Comparison of ENCODE assay signal across 9 cellular contexts in the genomic region with DNA sequence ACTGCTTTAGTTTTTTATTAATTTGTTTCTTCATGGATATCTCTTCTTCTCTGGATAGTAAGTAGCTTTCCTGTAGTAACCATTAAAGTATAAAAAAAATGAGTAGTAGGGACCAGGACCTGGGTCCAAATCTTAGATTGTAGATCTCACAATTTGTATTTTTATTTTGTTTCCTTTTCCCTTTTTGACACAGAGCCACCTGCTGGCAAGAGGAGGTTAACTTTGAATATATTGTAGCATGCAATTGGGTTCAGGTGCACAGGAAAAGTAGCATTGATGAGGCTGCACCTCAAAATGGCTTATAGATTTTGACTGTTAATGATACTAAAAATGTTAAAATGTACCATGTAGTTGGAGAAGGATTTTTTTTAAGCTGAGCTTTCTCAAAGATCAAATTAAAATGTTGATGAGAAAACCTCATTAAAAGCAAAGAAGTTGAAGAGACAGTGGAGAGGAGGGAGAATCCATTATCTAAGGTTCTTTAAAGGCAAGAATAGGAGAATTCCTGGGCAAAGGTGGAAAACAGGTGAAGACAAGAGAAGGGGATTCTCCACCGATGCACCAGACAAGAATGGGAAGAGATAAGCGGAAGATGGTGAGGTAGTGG. TPM values are rescaled to one million over a fixed set of nuclear protein-coding genes. Genes with fewer than 3 reads are reported as not detected.
DNase-seq lines count a peak whose midpoint lies in the region; ATAC-seq, FAIRE-seq and TF ChIP-seq lines count a peak whose summit lies in the region.
"Had no signal": no experiment of that assay in that cellular context is flagged by ENCODE, and none has a peak within 500 bp of the region (broad histone marks: within the 10 kb centered on the region; RNA-seq: fewer than 3 reads in every experiment).

No MANE protein-coding gene starts in this region.

- no peak for TF ChIP-seq POLR2A in HepG2 (IDR thresholded peaks at IDR 0.05; ENCODE audit: insufficient read depth in 1 of 2, low read depth in 2 of 2, low read length in 2 of 2)

- in situ Hi-C loops in HepG2 (cut with HindIII; ENCODE audit: extremely low pct_ligation_motif_present, low pct_unique_long_range_greater_than_20kb) = loop anchor here (5.0 to 10.0 kb wide), 2 partner anchors 86 to 599 kb away; no protein-coding TSS in a partner anchor

- H3K4me1 ChIP-seq in DND-41 (ENCODE audit: insufficient read depth, low read length) (no peaks in the 10 kb centered on the region), GM23338 (ENCODE audit: insufficient read depth) (no peaks in the 10 kb centered on the region), HepG2 (ENCODE audit: insufficient read depth, low read length) (no peaks in the 10 kb centered on the region), aorta (ENCODE audit: control insufficient read depth in 1 of 2, insufficient read depth in 2 of 2, low read length in 2 of 2) (no peaks in the 10 kb centered on the region)

- H3K4me3 ChIP-seq in DND-41 (ENCODE audit: low read depth in 1 of 2, low read length in 2 of 2) (no peak overlapping the region), GM23338 (no peak overlapping the region), HepG2 (replicated peaks in 1 of 3; ENCODE audit: insufficient read depth in 1 of 3, low read depth in 2 of 3, low read length in 3 of 3) (no peak overlapping the region), aorta (ENCODE audit: low read length in 2 of 2) (no peak overlapping the region)

- TF ChIP-seq CTCF in DND-41 (IDR thresholded peaks at IDR 0.05; ENCODE audit: borderline replicate concordance, extremely low read depth, low read length, poor library complexity, severe bottlenecking) (peak; percentile 74), GM23338 (conservative IDR thresholded peaks at IDR 0.05; ENCODE audit: low read depth in 2 of 2) (peak; percentile 58 to 69), HepG2 (CRISPR knock-in tag; IDR thresholded peaks at IDR 0.05) (peak; percentile 58)
- peak; percentile 72 for TF ChIP-seq CTCF in activated CD8-positive, alpha-beta T cell treated with anti-CD3 and anti-CD28 coated beads for 36 hours (IDR thresholded peaks at IDR 0.05)

- WGBS in HepG2 (ENCODE audit: low lambda C conversion rate) = 49% methylated on average over 2 of the region's 2 CpGs
- 97 to 98% methylated on average over 2 of the region's 2 CpGs for WGBS in aorta, 2 donors

- DNase-seq in DND-41 = peak; percentile 27
- peak; percentile 45 for DNase-seq in GM23338 (ENCODE audit: low spot score)
- peak; percentile 44 for DNase-seq in activated CD8-positive, alpha-beta T cell treated with anti-CD3 and anti-CD28 coated beads for 36 hours
- DNase-seq in HepG2 (ENCODE audit: low spot score) = peak; percentile 20
- no peak for DNase-seq in HuH-7 (ENCODE audit: low spot score)
- DNase-seq in aorta = no peak
- no peak for DNase-seq in effector CD8-positive, alpha-beta T cell (lab: John Stamatoyannopoulos, UW)

- peaks cover 28% of the 10 kb centered on the region for H3K9me3 Mint-ChIP-seq in GM23338
- H3K9me3 Mint-ChIP-seq in activated CD8-positive, alpha-beta T cell treated with anti-CD3 and anti-CD28 coated beads for 36 hours = no peaks in the 10 kb centered on the region
- H3K9me3 Mint-ChIP-seq: T-cell had no signal

- POLR2A ChIA-PET in activated CD8-positive, alpha-beta T cell treated with anti-CD3 and anti-CD28 coated beads for 36 hours (lab: Charles Lee) = no interaction called here
- POLR2A ChIA-PET in HepG2 (lab: Yijun Ruan, JAX) = no interaction called here

- no peaks in the 10 kb centered on the region for H3K9me2 ChIP-seq in GM23338 (ENCODE audit: insufficient read depth)

- ATAC-seq in DND-41 (ENCODE audit: insufficient read depth, low read depth) (peak; percentile 65; the same call in 2 of the 3 replicates), GM23338 (no peak), HepG2 (peak; percentile 45; the same call in 2 of the 3 replicates), aorta (ENCODE audit: low FRiP score) (no peak), GM21528 (IDR thresholded peaks at IDR 0.05; ENCODE audit: low FRiP score, unreplicated experiment) (no peak)
- ATAC-seq in activated CD8-positive, alpha-beta T cell treated with anti-CD3 and anti-CD28 coated beads for 36 hours = no peak
- ATAC-seq: T-cell had no signal

- H3K79me2 ChIP-seq in DND-41 (ENCODE audit: insufficient read depth, low read length) (no peaks in the 10 kb centered on the region), GM23338 (replicated peaks; ENCODE audit: insufficient read depth) (no peaks in the 10 kb centered on the region), HepG2 (ENCODE audit: insufficient read depth, low read length) (no peaks in the 10 kb centered on the region)

- TF ChIP-seq RAD21 in HepG2 (CRISPR knock-in tag; IDR thresholded peaks at IDR 0.05) = peak; percentile 21; the same call in 1 of the 2 replicates

- H4K20me1 ChIP-seq in DND-41 (ENCODE audit: insufficient read depth, low read length) (no peaks in the 10 kb centered on the region), GM23338 (replicated peaks; ENCODE audit: insufficient read depth) (no peaks in the 10 kb centered on the region), HepG2 (ENCODE audit: insufficient read depth, low read length) (no peaks in the 10 kb centered on the region)

- CTCF ChIA-PET in activated CD8-positive, alpha-beta T cell treated with anti-CD3 and anti-CD28 coated beads for 36 hours (lab: Charles Lee) = interaction anchor here (0.9 to 2.5 kb wide), 7 partner anchors 9 to 89 kb away, joined by 3 to 10 read pairs (median 4); no protein-coding TSS in a partner anchor
- CTCF ChIA-PET in HepG2 (lab: Yijun Ruan, JAX; ENCODE audit: low intra/inter-chr PET ratio, low total read pairs) = interaction anchor here (1.5 to 1.9 kb wide), 2 partner anchors 86 to 599 kb away, joined by 10 to 15 read pairs; no protein-coding TSS in a partner anchor

- H3K27me3 Mint-ChIP-seq in GM23338 (ENCODE audit: insufficient read depth, low read depth, poor library complexity) = peaks cover 11% of the 10 kb centered on the region
- peaks cover 2% of the 10 kb centered on the region for H3K27me3 Mint-ChIP-seq in activated CD8-positive, alpha-beta T cell treated with anti-CD3 and anti-CD28 coated beads for 36 hours

- H3K27me3 ChIP-seq in DND-41 (ENCODE audit: insufficient read depth, low read length, poor library complexity) (no peaks in the 10 kb centered on the region), GM23338 (ENCODE audit: insufficient read depth) (no peaks in the 10 kb centered on the region), HepG2 (ENCODE audit: control insufficient read depth in 1 of 2, insufficient read depth in 2 of 2, low read length in 2 of 2) (0 out of 5 replicates have a peak, but pooled peaks cover 0 to 6% of the 10 kb centered on the region in 2 experiments), aorta (ENCODE audit: control insufficient read depth in 1 of 2, insufficient read depth in 2 of 2, low read length in 1 of 2) (no peaks in the 10 kb centered on the region)

- no peak for TF ChIP-seq EP300 in HepG2 (IDR thresholded peaks at IDR 0.05; ENCODE audit: low read depth in 2 of 2, low read length in 2 of 2)
- TF ChIP-seq EP300 in HepG2 (CRISPR knock-in tag; IDR thresholded peaks at IDR 0.05; ENCODE audit: borderline replicate concordance) = no peak

- H3K9me3 ChIP-seq in DND-41 (ENCODE audit: insufficient read depth, low read length, severe bottlenecking) (no peaks in the 10 kb centered on the region), HepG2 (ENCODE audit: low read length) (no peaks in the 10 kb centered on the region), aorta (ENCODE audit: control insufficient read depth, low read length) (no peaks in the 10 kb centered on the region)

- no peak overlapping the region for H3K4me3 Mint-ChIP-seq in GM23338
- no peak overlapping the region for H3K4me3 Mint-ChIP-seq in activated CD8-positive, alpha-beta T cell treated with anti-CD3 and anti-CD28 coated beads for 36 hours
- H3K4me3 Mint-ChIP-seq: T-cell had no signal

- H3K4me1 Mint-ChIP-seq in GM23338 = no peaks in the 10 kb centered on the region
- H3K4me1 Mint-ChIP-seq in activated CD8-positive, alpha-beta T cell treated with anti-CD3 and anti-CD28 coated beads for 36 hours (ENCODE audit: low read depth) = no peaks in the 10 kb centered on the region
- H3K4me1 Mint-ChIP-seq: T-cell had no signal

- no peak overlapping the region for H3K27ac ChIP-seq in DND-41 (ENCODE audit: low read length)
- no peak overlapping the region for H3K27ac ChIP-seq in GM23338 (ENCODE audit: low read depth)
- no peak overlapping the region for H3K27ac ChIP-seq in HepG2 (ENCODE audit: extremely low read length, insufficient read depth, low read length)
- no peak overlapping the region for H3K27ac ChIP-seq in aorta (ENCODE audit: low read depth in 1 of 2, low read length in 2 of 2)

- intact Hi-C loops in activated CD8-positive, alpha-beta T cell treated with anti-CD3 and anti-CD28 coated beads for 36 hours (cut with micrococcal nuclease) = loop anchor here (10.0 kb wide), 1 partner anchor 596 kb away; no protein-coding TSS in a partner anchor
- intact Hi-C loops in HepG2 (cut with micrococcal nuclease; ENCODE audit: unreplicated experiment) = loop anchor here (1.0 kb wide), 2 partner anchors 87 to 600 kb away; no protein-coding TSS in a partner anchor
- intact Hi-C loops in aorta (cut with DNase I) = loop anchor here in 1 of 2 donors (10.0 kb wide), 1 partner anchor 86 kb away; no protein-coding TSS in a partner anchor

- H3K36me3 Mint-ChIP-seq in GM23338 (ENCODE audit: low read depth) = peaks cover 19% of the 10 kb centered on the region
- H3K36me3 Mint-ChIP-seq in activated CD8-positive, alpha-beta T cell treated with anti-CD3 and anti-CD28 coated beads for 36 hours (ENCODE audit: low read depth) = no peaks in the 10 kb centered on the region
- H3K36me3 Mint-ChIP-seq: T-cell had no signal

- H3K36me3 ChIP-seq in DND-41 (ENCODE audit: insufficient read depth, low read length) = no peaks in the 10 kb centered on the region
- no peaks in the 10 kb centered on the region for H3K36me3 ChIP-seq in GM23338 (ENCODE audit: insufficient read depth)
- no peaks in the 10 kb centered on the region for H3K36me3 ChIP-seq in HepG2 (replicated peaks in 1 of 2; ENCODE audit: control insufficient read depth in 1 of 2, insufficient read depth in 2 of 2, low read length in 2 of 2)
- H3K36me3 ChIP-seq in aorta (ENCODE audit: control insufficient read depth in 1 of 2, insufficient read depth in 2 of 2, low read length in 1 of 2) = no peaks in the 10 kb centered on the region

- BruUV-seq in HepG2 (replicated peaks; lab: Mats Ljungman, UMichigan) = no TSS peak

- H2AFZ ChIP-seq in DND-41 (ENCODE audit: low read depth, low read length) (no peak overlapping the region), GM23338 (no peak overlapping the region), HepG2 (ENCODE audit: low read length) (no peak overlapping the region)

- no peak overlapping the region for H3K27ac Mint-ChIP-seq in GM23338
- H3K27ac Mint-ChIP-seq in activated CD8-positive, alpha-beta T cell treated with anti-CD3 and anti-CD28 coated beads for 36 hours = no peak overlapping the region
- H3K27ac Mint-ChIP-seq: T-cell had no signal

- no peaks in the 10 kb centered on the region for H3F3A ChIP-seq in GM23338 (replicated peaks; ENCODE audit: low read depth)

- H3K4me2 ChIP-seq in DND-41 (ENCODE audit: insufficient read depth, low read length) = no peak overlapping the region
- H3K4me2 ChIP-seq in GM23338 = no peak overlapping the region
- no peak overlapping the region for H3K4me2 ChIP-seq in HepG2 (ENCODE audit: low read depth, low read length)

- H3K9ac ChIP-seq in DND-41 (ENCODE audit: low read depth, low read length) (no peak overlapping the region), HepG2 (ENCODE audit: insufficient read depth, low read depth, low read length) (no peak overlapping the region)

- no peak for FAIRE-seq in HepG2 (lab: Jason Lieb, UNC)

RNA-seq across cellular contexts. Expression of gene HPGDS, which starts 48.3 kb away (rescaled TPM):
- not detected in 2 replicates for total RNA-seq in GM23338 (2014; rRNA removed; shearing (Covaris generic))
- not detected in 2 replicates for polyA plus RNA-seq in GM23338 (2016; fragmentation: Nextera tagmentation; extraction: Ambion mirVana)
- not detected for total RNA-seq in activated CD8-positive, alpha-beta T cell treated with anti-CD3 and anti-CD28 coated beads for 36 hours
- not detected in 2 replicates for total RNA-seq in HepG2 (2016; rRNA removed; fragmentation: Illumina TruSeq; extraction: Trizol)
- not detected in 2 replicates for total RNA-seq in HepG2 (2016; cell fraction: cytosol; rRNA removed; fragmentation: Illumina TruSeq; extraction: Trizol; ENCODE audit: low read depth)
- not detected in 2 replicates for total RNA-seq in HepG2 (2016; cell fraction: insoluble cytoplasmic fraction; rRNA removed; fragmentation: Illumina TruSeq; extraction: Trizol)
- total RNA-seq in HepG2 (2016; cell fraction: membrane; rRNA removed; fragmentation: Illumina TruSeq; extraction: Trizol) = not detected in 2 replicates
- total RNA-seq in HepG2 (2016; cell fraction: nucleus; rRNA removed; fragmentation: Illumina TruSeq; extraction: Trizol) = not detected in 2 replicates
- not detected in 2 replicates for polyA plus RNA-seq in HepG2 (2011; rRNA removed)
- polyA plus RNA-seq in HepG2 (2011; cell fraction: cytosol; rRNA removed) = not detected in 2 replicates
- polyA plus RNA-seq in HepG2 (2011; cell fraction: nucleus; rRNA removed) = not detected in 2 replicates
- polyA plus RNA-seq in HepG2 (2012) = not detected in 2 replicates
- polyA plus RNA-seq in HepG2 (2016; cell fraction: cytosol; fragmentation: Illumina TruSeq; extraction: Trizol; ENCODE audit: low read depth) = not detected in 2 replicates
- not detected in 2 replicates for polyA plus RNA-seq in HepG2 (2016; cell fraction: insoluble cytoplasmic fraction; fragmentation: Illumina TruSeq; extraction: Trizol; ENCODE audit: low read depth)
- not detected in 2 replicates for polyA plus RNA-seq in HepG2 (2016; cell fraction: membrane; fragmentation: Illumina TruSeq; extraction: Trizol; ENCODE audit: low read depth)
- not detected in 2 replicates for polyA plus RNA-seq in HepG2 (2016; cell fraction: nucleus; fragmentation: Illumina TruSeq; extraction: Trizol; ENCODE audit: insufficient read depth, low read depth)
- polyA minus RNA-seq in HepG2 (2011; rRNA and poly(A)+ RNA removed; ENCODE audit: low replicate concordance) = not detected in 2 replicates
- polyA minus RNA-seq in HepG2 (2011; cell fraction: cytosol; rRNA and poly(A)+ RNA removed) = not detected in 2 replicates
- not detected in 2 replicates for polyA minus RNA-seq in HepG2 (2011; cell fraction: nucleus; rRNA and poly(A)+ RNA removed)
- 1 to 10 TPM; 3.2 to 5.7 TPM for total RNA-seq in aorta
- 10 to 100 TPM in 1 of 2 donors, under 1 TPM in 1; 0.26 to 11.3 TPM for polyA plus RNA-seq in aorta

Comparison
In these comparisons a context has a peak if more than half of its experiments do, and no peak if none do; other contexts are left out.
1. ATAC-seq: peak in DND-41 (single experiment) and HepG2 (single experiment); none in GM23338 (single experiment), activated CD8-positive, alpha-beta T cell treated with anti-CD3 and anti-CD28 coated beads for 36 hours (single experiment), aorta (single experiment) and GM21528 (single experiment).
2. DNase-seq: peak in DND-41 (single experiment), GM23338 (single experiment), activated CD8-positive, alpha-beta T cell treated with anti-CD3 and anti-CD28 coated beads for 36 hours (single experiment) and HepG2 (single experiment); none in HuH-7 (single experiment), aorta (0 of 2) and effector CD8-positive, alpha-beta T cell (single experiment).
3. Peak in every context shown above with its lines, with median percentiles within 50 percentile points of each other: CTCF ChIP-seq.